In the genomic region with DNA sequence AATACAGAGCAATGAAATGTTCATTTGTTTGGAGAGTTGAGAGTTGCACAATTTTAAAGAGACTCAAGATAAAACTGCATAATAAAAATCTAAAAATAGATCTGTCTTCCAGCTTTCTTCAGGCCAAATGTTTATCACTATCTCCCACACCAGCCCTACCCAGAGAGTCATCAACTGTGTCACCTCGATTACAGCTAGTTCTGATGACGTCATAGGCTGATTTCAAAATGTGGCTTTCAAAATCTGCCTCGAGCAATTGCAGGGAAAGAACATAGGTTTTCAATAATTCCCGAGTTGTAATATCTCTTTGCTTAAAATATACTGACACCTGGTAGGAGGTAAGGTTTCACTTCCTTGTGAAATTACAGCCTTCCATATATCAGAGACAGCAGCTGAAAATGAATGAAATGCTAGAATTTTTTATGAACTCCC, we compare ENCODE assay signal across 9 cellular contexts.
DNase-seq lines count a peak whose midpoint lies in the region; ATAC-seq and TF ChIP-seq lines count a peak whose summit lies in the region.
"Had no signal": no experiment of that assay in that cellular context is flagged by ENCODE, and none has a peak within 500 bp of the region (broad histone marks: within the 10 kb centered on the region; RNA-seq: fewer than 3 reads in every experiment).

No MANE protein-coding gene starts in this region.

- peaks cover 0 to 2% (median 0%) of the 10 kb centered on the region in 5 donors for H3K36me3 Mint-ChIP-seq in naive thymus-derived CD4-positive, alpha-beta T cell
- no peaks in the 10 kb centered on the region for H3K36me3 Mint-ChIP-seq in nephron progenitor cell (ENCODE audit: low read depth)

- no peak overlapping the region for H3K27ac Mint-ChIP-seq in naive thymus-derived CD4-positive, alpha-beta T cell
- H3K27ac Mint-ChIP-seq in nephron progenitor cell, result no peak overlapping the region
- H3K27ac Mint-ChIP-seq in stimulated activated naive CD8-positive, alpha-beta T cell treated with anti-CD3 and anti-CD28 coated beads, Interleukin-15, amount 100 ng/mL, for 72 hours, result no peak overlapping the region

- H3K27me3 ChIP-seq in naive thymus-derived CD4-positive, alpha-beta T cell (ENCODE audit: control insufficient read depth in 2 of 2, insufficient read depth in 2 of 2, low read length in 2 of 2), result no peaks in the 10 kb centered on the region

- H3K4me1 Mint-ChIP-seq in naive thymus-derived CD4-positive, alpha-beta T cell, result peaks cover 0 to 11% (median 0%) of the 10 kb centered on the region in 7 donors
- peaks cover 38% of the 10 kb centered on the region for H3K4me1 Mint-ChIP-seq in nephron progenitor cell
- no peaks in the 10 kb centered on the region for H3K4me1 Mint-ChIP-seq in stimulated activated naive CD8-positive, alpha-beta T cell treated with anti-CD3 and anti-CD28 coated beads, Interleukin-15, amount 100 ng/mL, for 72 hours

- intact Hi-C loops in naive thymus-derived CD4-positive, alpha-beta T cell (cut with micrococcal nuclease), result no loop called here

- H3K4me3 Mint-ChIP-seq in naive thymus-derived CD4-positive, alpha-beta T cell, result no peak overlapping the region
- H3K4me3 Mint-ChIP-seq in nephron progenitor cell, result no peak overlapping the region
- no peak overlapping the region for H3K4me3 Mint-ChIP-seq in stimulated activated naive CD8-positive, alpha-beta T cell treated with anti-CD3 and anti-CD28 coated beads, Interleukin-15, amount 100 ng/mL, for 72 hours
- H3K4me3 Mint-ChIP-seq: activated T-cell treated with anti-CD3 and anti-CD28 coated beads, Interleukin-2, amount 50 U/mL, for 72 hours had no signal

- no peaks in the 10 kb centered on the region for H3K4me1 ChIP-seq in naive thymus-derived CD4-positive, alpha-beta T cell (ENCODE audit: control insufficient read depth in 2 of 2, insufficient read depth in 2 of 2, low read length in 2 of 2)

- CTCF ChIA-PET in naive thymus-derived CD4-positive, alpha-beta T cell (lab: Charles Lee), result no interaction called here

- peak; percentile 5 to 9 for DNase-seq in AML-193 (lab: John Stamatoyannopoulos, UW)
- peak; percentile 64 for DNase-seq in MV-4-11 (lab: John Stamatoyannopoulos, UW)
- no peak for DNase-seq in coronary artery (ENCODE audit: low spot score)
- no peak for DNase-seq in naive thymus-derived CD4-positive, alpha-beta T cell
- no peak for DNase-seq in HPDE6-E6E7 (ENCODE audit: extremely low spot score)
- DNase-seq in nephron progenitor cell, result no peak
- DNase-seq in stimulated activated naive CD8-positive, alpha-beta T cell treated with anti-CD3 and anti-CD28 coated beads, Interleukin-15, amount 100 ng/mL, for 72 hours, result no peak
- no peak for DNase-seq in activated effector memory CD4-positive, alpha-beta T cell treated with Interleukin-2 at 50 U/mL for 16 hours

- no peaks in the 10 kb centered on the region for H3K27me3 Mint-ChIP-seq in naive thymus-derived CD4-positive, alpha-beta T cell
- peaks cover 3% of the 10 kb centered on the region for H3K27me3 Mint-ChIP-seq in nephron progenitor cell (ENCODE audit: low read depth, poor library complexity)
- no peaks in the 10 kb centered on the region for H3K27me3 Mint-ChIP-seq in stimulated activated naive CD8-positive, alpha-beta T cell treated with anti-CD3 and anti-CD28 coated beads, Interleukin-15, amount 100 ng/mL, for 72 hours

- no peak for TF ChIP-seq CTCF in coronary artery (IDR thresholded peaks at IDR 0.05)
- TF ChIP-seq CTCF in nephron progenitor cell (IDR thresholded peaks at IDR 0.05), result no peak

- H3K4me3 ChIP-seq in coronary artery, result peak overlapping the region; percentile 45
- no peak overlapping the region for H3K4me3 ChIP-seq in naive thymus-derived CD4-positive, alpha-beta T cell (ENCODE audit: low read length)

- H3K27ac ChIP-seq in coronary artery, result peak overlapping the region; percentile 12 to 80
- H3K27ac ChIP-seq in naive thymus-derived CD4-positive, alpha-beta T cell (ENCODE audit: low read depth, low read length), result no peak overlapping the region

- POLR2A ChIA-PET in naive thymus-derived CD4-positive, alpha-beta T cell (lab: Charles Lee), result interaction anchor here (0.7 kb wide), 1 partner anchor 638 kb away, joined by 4 read pairs; no protein-coding TSS in a partner anchor

- peak; percentile 73 for ATAC-seq in naive thymus-derived CD4-positive, alpha-beta T cell
- no peak for ATAC-seq in stimulated activated naive CD8-positive, alpha-beta T cell treated with anti-CD3 and anti-CD28 coated beads, Interleukin-15, amount 100 ng/mL, for 72 hours

- peaks cover 0 to 4% (median 0%) of the 10 kb centered on the region in 11 donors for H3K9me3 Mint-ChIP-seq in naive thymus-derived CD4-positive, alpha-beta T cell
- peaks cover 13% of the 10 kb centered on the region for H3K9me3 Mint-ChIP-seq in nephron progenitor cell
- no peaks in the 10 kb centered on the region for H3K9me3 Mint-ChIP-seq in stimulated activated naive CD8-positive, alpha-beta T cell treated with anti-CD3 and anti-CD28 coated beads, Interleukin-15, amount 100 ng/mL, for 72 hours
- H3K9me3 Mint-ChIP-seq: activated T-cell treated with anti-CD3 and anti-CD28 coated beads, Interleukin-2, amount 50 U/mL, for 72 hours had no signal

- H3K9me3 ChIP-seq in naive thymus-derived CD4-positive, alpha-beta T cell (ENCODE audit: control insufficient read depth in 2 of 3, low read length in 3 of 3), result no peaks in the 10 kb centered on the region

- no peaks in the 10 kb centered on the region for H3K36me3 ChIP-seq in naive thymus-derived CD4-positive, alpha-beta T cell (ENCODE audit: control insufficient read depth in 2 of 3, insufficient read depth in 3 of 3, low read length in 3 of 3)

Comparison
In these comparisons a context has a peak if more than half of its experiments do, and no peak if none do; other contexts are left out.
1. DNase-seq: peak in AML-193 (2 of 2) and MV-4-11 (single experiment); none in coronary artery (single experiment), naive thymus-derived CD4-positive, alpha-beta T cell (0 of 9), HPDE6-E6E7 (single experiment), nephron progenitor cell (single experiment), stimulated activated naive CD8-positive, alpha-beta T cell treated with anti-CD3 and anti-CD28 coated beads, Interleukin-15, amount 100 ng/mL, for 72 hours (0 of 2) and activated effector memory CD4-positive, alpha-beta T cell treated with Interleukin-2 at 50 U/mL for 16 hours (single experiment).